Comparison of ENCODE assay signal across 19 cellular contexts in the genomic region with DNA sequence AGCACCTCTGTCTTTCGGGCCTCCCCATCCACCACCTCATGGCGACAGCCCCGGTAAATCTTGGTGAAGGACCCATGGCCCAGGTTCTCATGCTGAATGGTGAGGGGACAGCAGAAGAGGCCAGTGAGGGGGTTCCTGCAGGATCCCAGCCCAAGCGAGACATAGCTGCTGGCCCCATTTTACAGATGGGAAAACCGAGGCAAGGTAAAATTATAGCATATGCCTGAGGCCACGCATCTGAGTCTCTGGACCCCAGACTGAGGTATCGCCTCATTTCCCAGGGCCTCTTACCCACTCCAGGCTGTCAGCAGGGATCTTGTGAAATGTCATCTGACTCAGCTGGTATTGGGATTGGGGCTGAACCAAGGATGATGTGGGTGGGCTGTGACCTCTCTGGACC. TPM values are rescaled to one million over a fixed set of nuclear protein-coding genes. Genes with fewer than 3 reads are reported as not detected.
DNase-seq lines count a peak whose midpoint lies in the region; ATAC-seq and TF ChIP-seq lines count a peak whose summit lies in the region.
"Had no signal": no experiment of that assay in that cellular context is flagged by ENCODE, and none has a peak within 500 bp of the region (broad histone marks: within the 10 kb centered on the region; RNA-seq: fewer than 3 reads in every experiment).

No MANE protein-coding gene starts in this region.

- POLR2A ChIA-PET in activated CD4-positive, alpha-beta T cell treated with anti-CD3 and anti-CD28 coated beads for 36 hours (lab: Charles Lee): no interaction called here
- POLR2A ChIA-PET in T-cell (lab: Charles Lee): no interaction called here

- no peak overlapping the region for H3K4me3 Mint-ChIP-seq in activated CD4-positive, alpha-beta T cell treated with anti-CD3 and anti-CD28 coated beads, Interleukin-2, amount 10 ng/mL, durations not matched to agents 24 days and 14 days
- no peak overlapping the region for H3K4me3 Mint-ChIP-seq in activated CD4-positive, alpha-beta T cell treated with anti-CD3 and anti-CD28 coated beads for 36 hours
- no peak overlapping the region for H3K4me3 Mint-ChIP-seq in T-cell
- H3K4me3 Mint-ChIP-seq in endothelial cell (ENCODE audit: unreplicated experiment): peak overlapping the region; percentile 31
- no peak overlapping the region for H3K4me3 Mint-ChIP-seq in stimulated activated memory B cell treated with anti-CD40 and anti-IgM and Interleukin-4, amounts not matched to agents 10 μg/mL and 1 μg/mL and 100 μg/mL, for 72 hours
- no peak overlapping the region for H3K4me3 Mint-ChIP-seq in glutamatergic neuron (ENCODE audit: unreplicated experiment)

- peaks cover 6% of the 10 kb centered on the region for H3K9me3 Mint-ChIP-seq in activated CD4-positive, alpha-beta T cell treated with anti-CD3 and anti-CD28 coated beads, Interleukin-2, amount 10 ng/mL, durations not matched to agents 24 days and 14 days
- no peaks in the 10 kb centered on the region for H3K9me3 Mint-ChIP-seq in activated CD4-positive, alpha-beta T cell treated with anti-CD3 and anti-CD28 coated beads for 36 hours (ENCODE audit: low read depth)
- H3K9me3 Mint-ChIP-seq in T-cell (no peaks in the 10 kb centered on the region), endothelial cell (ENCODE audit: unreplicated experiment) (no peaks in the 10 kb centered on the region), glutamatergic neuron (ENCODE audit: unreplicated experiment) (peaks cover 6% of the 10 kb centered on the region)
- no peaks in the 10 kb centered on the region for H3K9me3 Mint-ChIP-seq in stimulated activated memory B cell treated with anti-CD40 and anti-IgM and Interleukin-4, amounts not matched to agents 10 μg/mL and 1 μg/mL and 100 μg/mL, for 72 hours

- TF ChIP-seq CTCF in endothelial cell (IDR thresholded peaks at IDR 0.05; ENCODE audit: unreplicated experiment): no peak
- TF ChIP-seq CTCF in glutamatergic neuron (IDR thresholded peaks at IDR 0.05; ENCODE audit: partially characterized antibody, unreplicated experiment): no peak
- no peak for TF ChIP-seq CTCF in GM20000 (IDR thresholded peaks at IDR 0.05; ENCODE audit: extremely low read depth, missing control alignments)

- CTCF ChIA-PET in activated CD4-positive, alpha-beta T cell treated with anti-CD3 and anti-CD28 coated beads for 36 hours (lab: Charles Lee): interaction anchor here (0.8 kb wide), 1 partner anchor 159 kb away, joined by 3 read pairs; no protein-coding TSS in a partner anchor
- CTCF ChIA-PET in T-cell (lab: Charles Lee): interaction anchor here in 1 of 2 donors (0.6 kb wide), 1 partner anchor 391 kb away, joined by 3 read pairs; no protein-coding TSS in a partner anchor

- intact Hi-C loops in activated CD4-positive, alpha-beta T cell treated with anti-CD3 and anti-CD28 coated beads, Interleukin-2, amount 10 ng/mL, durations not matched to agents 24 days and 14 days (cut with micrococcal nuclease): no loop called here
- intact Hi-C loops in activated CD4-positive, alpha-beta T cell treated with anti-CD3 and anti-CD28 coated beads for 36 hours (cut with DNase I, micrococcal nuclease): no loop called here

- H3K36me3 Mint-ChIP-seq in activated CD4-positive, alpha-beta T cell treated with anti-CD3 and anti-CD28 coated beads, Interleukin-2, amount 10 ng/mL, durations not matched to agents 24 days and 14 days (ENCODE audit: low read depth): peaks cover 87% of the 10 kb centered on the region
- H3K36me3 Mint-ChIP-seq in activated CD4-positive, alpha-beta T cell treated with anti-CD3 and anti-CD28 coated beads for 36 hours (ENCODE audit: low read depth): peaks cover 81% of the 10 kb centered on the region
- peaks cover 59% of the 10 kb centered on the region for H3K36me3 Mint-ChIP-seq in T-cell
- peaks cover 19% of the 10 kb centered on the region for H3K36me3 Mint-ChIP-seq in endothelial cell (ENCODE audit: low read depth, unreplicated experiment)
- peaks cover 80% of the 10 kb centered on the region for H3K36me3 Mint-ChIP-seq in stimulated activated memory B cell treated with anti-CD40 and anti-IgM and Interleukin-4, amounts not matched to agents 10 μg/mL and 1 μg/mL and 100 μg/mL, for 72 hours
- peaks cover 4% of the 10 kb centered on the region for H3K36me3 Mint-ChIP-seq in glutamatergic neuron (ENCODE audit: unreplicated experiment)

- no peaks in the 10 kb centered on the region for H3K27me3 Mint-ChIP-seq in activated CD4-positive, alpha-beta T cell treated with anti-CD3 and anti-CD28 coated beads, Interleukin-2, amount 10 ng/mL, durations not matched to agents 24 days and 14 days
- H3K27me3 Mint-ChIP-seq in activated CD4-positive, alpha-beta T cell treated with anti-CD3 and anti-CD28 coated beads for 36 hours: no peaks in the 10 kb centered on the region
- H3K27me3 Mint-ChIP-seq in T-cell: no peaks in the 10 kb centered on the region
- peaks cover 8% of the 10 kb centered on the region for H3K27me3 Mint-ChIP-seq in endothelial cell (ENCODE audit: unreplicated experiment)
- H3K27me3 Mint-ChIP-seq in stimulated activated memory B cell treated with anti-CD40 and anti-IgM and Interleukin-4, amounts not matched to agents 10 μg/mL and 1 μg/mL and 100 μg/mL, for 72 hours: no peaks in the 10 kb centered on the region
- H3K27me3 Mint-ChIP-seq in glutamatergic neuron (ENCODE audit: unreplicated experiment): peaks cover 15% of the 10 kb centered on the region

- no peak for ATAC-seq in activated CD4-positive, alpha-beta T cell treated with anti-CD3 and anti-CD28 coated beads for 36 hours
- no peak for ATAC-seq in T-cell (replicated peaks in 1 of 4)
- no peak for ATAC-seq in stimulated activated memory B cell treated with anti-CD40 and anti-IgM and Interleukin-4, amounts not matched to agents 10 μg/mL and 1 μg/mL and 100 μg/mL, for 72 hours
- no peak for ATAC-seq in GM19452 (IDR thresholded peaks at IDR 0.05; ENCODE audit: unreplicated experiment)

- peaks cover 15% of the 10 kb centered on the region for H3K4me1 Mint-ChIP-seq in activated CD4-positive, alpha-beta T cell treated with anti-CD3 and anti-CD28 coated beads, Interleukin-2, amount 10 ng/mL, durations not matched to agents 24 days and 14 days
- H3K4me1 Mint-ChIP-seq in activated CD4-positive, alpha-beta T cell treated with anti-CD3 and anti-CD28 coated beads for 36 hours: peaks cover 13% of the 10 kb centered on the region
- peaks cover 18 to 25% (median 22%) of the 10 kb centered on the region in 3 donors for H3K4me1 Mint-ChIP-seq in T-cell
- peaks cover 6% of the 10 kb centered on the region for H3K4me1 Mint-ChIP-seq in endothelial cell (ENCODE audit: unreplicated experiment)
- peaks cover 7% of the 10 kb centered on the region for H3K4me1 Mint-ChIP-seq in stimulated activated memory B cell treated with anti-CD40 and anti-IgM and Interleukin-4, amounts not matched to agents 10 μg/mL and 1 μg/mL and 100 μg/mL, for 72 hours
- no peaks in the 10 kb centered on the region for H3K4me1 Mint-ChIP-seq in glutamatergic neuron (ENCODE audit: low read depth, unreplicated experiment)

- no peak overlapping the region for H3K27ac Mint-ChIP-seq in activated CD4-positive, alpha-beta T cell treated with anti-CD3 and anti-CD28 coated beads, Interleukin-2, amount 10 ng/mL, durations not matched to agents 24 days and 14 days
- H3K27ac Mint-ChIP-seq in activated CD4-positive, alpha-beta T cell treated with anti-CD3 and anti-CD28 coated beads for 36 hours: no peak overlapping the region
- peak overlapping the region; percentile 27 to 48 for H3K27ac Mint-ChIP-seq in T-cell
- no peak overlapping the region for H3K27ac Mint-ChIP-seq in endothelial cell (ENCODE audit: unreplicated experiment)
- peak overlapping the region; percentile 67 for H3K27ac Mint-ChIP-seq in stimulated activated memory B cell treated with anti-CD40 and anti-IgM and Interleukin-4, amounts not matched to agents 10 μg/mL and 1 μg/mL and 100 μg/mL, for 72 hours
- no peak overlapping the region for H3K27ac Mint-ChIP-seq in glutamatergic neuron (ENCODE audit: unreplicated experiment)

- peak; percentile 53 for DNase-seq in activated CD4-positive, alpha-beta T cell treated with anti-CD3 and anti-CD28 coated beads, Interleukin-2, amount 10 ng/mL, durations not matched to agents 24 days and 14 days
- DNase-seq in activated CD4-positive, alpha-beta T cell treated with anti-CD3 and anti-CD28 coated beads for 36 hours: no peak
- DNase-seq in T-cell (no peak), endothelial cell (ENCODE audit: low spot score) (no peak), glutamatergic neuron (no peak), GM20000 (ENCODE audit: low spot score) (no peak)
- DNase-seq: ACHN, DMS53, GDM1, IMR-90, NCI-H1694, NCI-H2081, NCI-H2171, NCI-H524 treated with DMSO at 0.1 percent for 48 hours, NCI-H82, OCI-M1, SJCRH30 had no signal

RNA-seq across cellular contexts. Expression of a gene that starts 9.8 kb away (rescaled TPM):
- 226 and 239 TPM in 2 replicates for total RNA-seq in activated CD4-positive, alpha-beta T cell treated with anti-CD3 and anti-CD28 coated beads, Interleukin-2, amount 10 ng/mL, durations not matched to agents 24 days and 14 days
- total RNA-seq in activated CD4-positive, alpha-beta T cell treated with anti-CD3 and anti-CD28 coated beads for 36 hours: 100 to 1,000 TPM; 174 to 180 TPM
- total RNA-seq in T-cell: 100 to 1,000 TPM; 120 to 224 (median 127) TPM
- 30.9 TPM for total RNA-seq in endothelial cell (ENCODE audit: unreplicated experiment)
- total RNA-seq in glutamatergic neuron (ENCODE audit: unreplicated experiment): 1.3 TPM

RNA-seq across cellular contexts. Expression of a gene that starts 16.7 kb away (rescaled TPM):
- total RNA-seq in activated CD4-positive, alpha-beta T cell treated with anti-CD3 and anti-CD28 coated beads, Interleukin-2, amount 10 ng/mL, durations not matched to agents 24 days and 14 days: 5.9 and 8.7 TPM in 2 replicates
- total RNA-seq in activated CD4-positive, alpha-beta T cell treated with anti-CD3 and anti-CD28 coated beads for 36 hours: 1 to 10 TPM; 6.9 to 9.7 TPM
- total RNA-seq in T-cell (1 to 10 TPM; 4.3 to 8.9 (median 5.4) TPM), endothelial cell (ENCODE audit: unreplicated experiment) (0.36 TPM), glutamatergic neuron (ENCODE audit: unreplicated experiment) (not detected)
- total RNA-seq: IMR-90, SJCRH30 had no signal

RNA-seq across cellular contexts. Expression of a gene that starts 21.7 kb away (rescaled TPM):
- 2,698 and 2,718 TPM in 2 replicates for total RNA-seq in activated CD4-positive, alpha-beta T cell treated with anti-CD3 and anti-CD28 coated beads, Interleukin-2, amount 10 ng/mL, durations not matched to agents 24 days and 14 days
- 1,000 to 10,000 TPM; 3,109 to 3,329 TPM for total RNA-seq in activated CD4-positive, alpha-beta T cell treated with anti-CD3 and anti-CD28 coated beads for 36 hours
- total RNA-seq in T-cell: 1,000 to 10,000 TPM; 3,000 to 4,207 (median 4,048) TPM
- 2,048 TPM for total RNA-seq in endothelial cell (ENCODE audit: unreplicated experiment)
- 1,135 TPM for total RNA-seq in glutamatergic neuron (ENCODE audit: unreplicated experiment)

RNA-seq across cellular contexts. Expression of a gene that starts 33.8 kb away (rescaled TPM):
- total RNA-seq in activated CD4-positive, alpha-beta T cell treated with anti-CD3 and anti-CD28 coated beads, Interleukin-2, amount 10 ng/mL, durations not matched to agents 24 days and 14 days: 1.1 and 1.5 TPM in 2 replicates
- 1 to 10 TPM; 1.0 to 1.3 TPM for total RNA-seq in activated CD4-positive, alpha-beta T cell treated with anti-CD3 and anti-CD28 coated beads for 36 hours
- total RNA-seq in T-cell: 1 to 10 TPM; 2.1 to 5.7 (median 3.5) TPM
- not detected for total RNA-seq in endothelial cell (ENCODE audit: unreplicated experiment)
- 4.3 TPM for total RNA-seq in glutamatergic neuron (ENCODE audit: unreplicated experiment)
- total RNA-seq: IMR-90, SJCRH30 had no signal

RNA-seq across cellular contexts. Expression of a gene that starts 43.0 kb away (rescaled TPM):
- total RNA-seq in activated CD4-positive, alpha-beta T cell treated with anti-CD3 and anti-CD28 coated beads, Interleukin-2, amount 10 ng/mL, durations not matched to agents 24 days and 14 days: not detected in 2 replicates
- under 1 TPM; 0.75 to 0.95 TPM for total RNA-seq in activated CD4-positive, alpha-beta T cell treated with anti-CD3 and anti-CD28 coated beads for 36 hours
- total RNA-seq in T-cell (1 to 10 TPM in 1 of 5 donors, under 1 TPM in 4; 0.12 to 1.2 (median 0.79) TPM), endothelial cell (ENCODE audit: unreplicated experiment) (0.77 TPM), glutamatergic neuron (ENCODE audit: unreplicated experiment) (not detected)
- total RNA-seq: IMR-90, SJCRH30 had no signal

Comparison
In these comparisons a context has a peak if more than half of its experiments do, and no peak if none do; other contexts are left out.
1. H3K27ac Mint-ChIP-seq: peak in T-cell (2 of 2) and stimulated activated memory B cell treated with anti-CD40 and anti-IgM and Interleukin-4, amounts not matched to agents 10 μg/mL and 1 μg/mL and 100 μg/mL, for 72 hours (single experiment); none in activated CD4-positive, alpha-beta T cell treated with anti-CD3 and anti-CD28 coated beads, Interleukin-2, amount 10 ng/mL, durations not matched to agents 24 days and 14 days (single experiment), activated CD4-positive, alpha-beta T cell treated with anti-CD3 and anti-CD28 coated beads for 36 hours (single experiment), endothelial cell (single experiment) and glutamatergic neuron (single experiment).
2. RNA of a gene that starts 9.8 kb away (total RNA-seq): 226 to 239 TPM in activated CD4-positive, alpha-beta T cell treated with anti-CD3 and anti-CD28 coated beads, Interleukin-2, amount 10 ng/mL, durations not matched to agents 24 days and 14 days, 174 to 180 TPM in activated CD4-positive, alpha-beta T cell treated with anti-CD3 and anti-CD28 coated beads for 36 hours, 120 to 224 TPM in T-cell and 30.9 TPM in endothelial cell (single experiment); 1.3 TPM in glutamatergic neuron (single experiment); every median in the first group is over 10 times any median in the second.